In the genomic region with DNA sequence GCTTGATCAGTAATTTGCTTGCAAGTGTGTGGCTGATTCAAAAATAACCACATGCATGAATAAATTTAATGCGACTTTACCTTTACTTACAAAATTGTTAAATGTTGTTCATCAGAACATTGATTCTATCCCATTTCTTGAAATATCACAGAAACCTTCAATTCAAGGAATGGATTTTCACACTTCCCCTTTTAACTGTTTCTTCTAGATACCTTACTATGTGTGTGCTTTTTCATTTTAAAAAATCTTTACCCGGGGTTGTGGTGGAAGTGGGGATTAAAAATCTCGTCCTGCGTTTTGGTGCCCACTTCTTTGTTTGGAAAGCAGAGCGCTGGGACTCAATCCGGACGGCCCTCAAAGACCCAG, we compare ENCODE assay signal across 1 cellular context.
TF ChIP-seq lines count a peak whose summit lies in the region.

No MANE protein-coding gene starts in this region.

TF ChIP-seq in IMR-90, 13 proteins besides CTCF, POLR2A, EP300 and RAD21 (continued from another document):
- TF ChIP-seq MXI1 (IDR thresholded peaks at IDR 0.05; ENCODE audit: borderline replicate concordance, low read depth, low read length): no peak
- TF ChIP-seq RFX5 (IDR thresholded peaks at IDR 0.05; ENCODE audit: low read depth, low read length): no peak
- TF ChIP-seq, protein P1, sequence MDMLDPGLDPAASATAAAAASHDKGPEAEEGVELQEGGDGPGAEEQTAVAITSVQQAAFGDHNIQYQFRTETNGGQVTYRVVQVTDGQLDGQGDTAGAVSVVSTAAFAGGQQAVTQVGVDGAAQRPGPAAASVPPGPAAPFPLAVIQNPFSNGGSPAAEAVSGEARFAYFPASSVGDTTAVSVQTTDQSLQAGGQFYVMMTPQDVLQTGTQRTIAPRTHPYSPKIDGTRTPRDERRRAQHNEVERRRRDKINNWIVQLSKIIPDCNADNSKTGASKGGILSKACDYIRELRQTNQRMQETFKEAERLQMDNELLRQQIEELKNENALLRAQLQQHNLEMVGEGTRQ (IDR thresholded peaks at IDR 0.05; ENCODE audit: low read depth, low read length): no peak
- TF ChIP-seq, protein P2, sequence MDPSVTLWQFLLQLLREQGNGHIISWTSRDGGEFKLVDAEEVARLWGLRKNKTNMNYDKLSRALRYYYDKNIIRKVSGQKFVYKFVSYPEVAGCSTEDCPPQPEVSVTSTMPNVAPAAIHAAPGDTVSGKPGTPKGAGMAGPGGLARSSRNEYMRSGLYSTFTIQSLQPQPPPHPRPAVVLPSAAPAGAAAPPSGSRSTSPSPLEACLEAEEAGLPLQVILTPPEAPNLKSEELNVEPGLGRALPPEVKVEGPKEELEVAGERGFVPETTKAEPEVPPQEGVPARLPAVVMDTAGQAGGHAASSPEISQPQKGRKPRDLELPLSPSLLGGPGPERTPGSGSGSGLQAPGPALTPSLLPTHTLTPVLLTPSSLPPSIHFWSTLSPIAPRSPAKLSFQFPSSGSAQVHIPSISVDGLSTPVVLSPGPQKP (IDR thresholded peaks at IDR 0.05; ENCODE audit: borderline replicate concordance, low read depth, low read length): no peak
